In genomic region chr2:86440631-86441391, GRCh38 we compare ENCODE assay signal across 8 cellular contexts. TPM values are rescaled to one million over a fixed set of nuclear protein-coding genes. Genes with fewer than 3 reads are reported as not detected.
A peak's percentile ranks its signal among the peaks of the same experiment; 100 is the strongest.
DNase-seq lines count a peak whose midpoint lies in the region; ATAC-seq, FAIRE-seq and TF ChIP-seq lines count a peak whose summit lies in the region.

Gene KDM3A, plus strand, starts transcription at chr2:86441371. Its CDS starts 677 bp downstream, at chr2:86442048.

- POLR2A ChIA-PET in AG04449 (lab: Yijun Ruan, JAX) (interaction anchor here (0.7 to 3.0 kb wide), 9 partner anchors 10 to 246 kb away, joined by 3 to 13 read pairs (median 3); partner anchors contain the start of gene IMMT), WTC11 (lab: Charles Lee) (interaction anchor here (0.6 to 1.7 kb wide), 11 partner anchors 9 to 245 kb away, joined by 3 to 10 read pairs (median 3); partner anchors contain the start of genes IMMT, MRPL35 and REEP1)

- no peak for TF ChIP-seq CTCF in AG04449 (IDR thresholded peaks at IDR 0.05; ENCODE audit: insufficient read depth, low read length, missing control alignments)
- no peak for TF ChIP-seq CTCF in WTC11 (IDR thresholded peaks at IDR 0.05)
- no peak for TF ChIP-seq CTCF in bronchial epithelial cell (IDR thresholded peaks at IDR 0.05; ENCODE audit: insufficient read depth, low read length, severe bottlenecking)

- CTCF ChIA-PET in AG04449 (lab: Yijun Ruan, JAX), result interaction anchor here (3.9 kb wide), 1 partner anchor 220 kb away, joined by 30 read pairs; no protein-coding TSS in a partner anchor
- CTCF ChIA-PET in WTC11 (lab: Charles Lee), result interaction anchor here (0.7 to 2.5 kb wide), 5 partner anchors 9 to 220 kb away, joined by 3 to 10 read pairs (median 3); no protein-coding TSS in a partner anchor

- peaks cover 58% of the 10 kb centered on the region for H3K36me3 Mint-ChIP-seq in WTC11

- H3K4me3 Mint-ChIP-seq in WTC11, result peak within 1 kb of the TSS; percentile 88

- no peak for FAIRE-seq in bronchial epithelial cell (lab: Jason Lieb, UNC)

- peaks cover 10% of the 10 kb centered on the region for H3K4me1 ChIP-seq in skeletal muscle satellite cell (ENCODE audit: control insufficient read depth, insufficient read depth, low read length)

- H3K27me3 Mint-ChIP-seq in WTC11 (ENCODE audit: low read depth), result peaks cover 33% of the 10 kb centered on the region

- peaks cover 21% of the 10 kb centered on the region for H3K4me1 Mint-ChIP-seq in WTC11

- H3K27ac Mint-ChIP-seq in WTC11, result peak within 1 kb of the TSS; percentile 99

- H3K4me3 ChIP-seq in AG04449 (ENCODE audit: low read depth, low read length) (peak within 1 kb of the TSS; percentile 85), bronchial epithelial cell (ENCODE audit: low read depth, low read length) (peak within 1 kb of the TSS; percentile 57), iPS-18c (ENCODE audit: insufficient read depth, low read depth, low read length) (peak within 1 kb of the TSS; percentile 76), skeletal muscle satellite cell (ENCODE audit: low read length) (peak within 1 kb of the TSS; percentile 83)

- H3K36me3 ChIP-seq in bronchial epithelial cell (ENCODE audit: control insufficient read depth, insufficient read depth, low read length), result peaks cover 5% of the 10 kb centered on the region
- no peaks in the 10 kb centered on the region for H3K36me3 ChIP-seq in skeletal muscle satellite cell (ENCODE audit: insufficient read depth, low read length)

- H3K4me2 ChIP-seq in skeletal muscle satellite cell (ENCODE audit: low read length), result peak within 1 kb of the TSS; percentile 95

- ATAC-seq in GM18909 (IDR thresholded peaks at IDR 0.05; ENCODE audit: poor library complexity, unreplicated experiment), result peak; percentile 84
- peak; percentile 82 for ATAC-seq in HG03280 (IDR thresholded peaks at IDR 0.05; ENCODE audit: unreplicated experiment)
- ATAC-seq in WTC11, result peak; percentile 93

- H3K9me3 ChIP-seq in iPS-18c (ENCODE audit: control insufficient read depth, insufficient read depth, low read length) (peaks cover 2% of the 10 kb centered on the region), skeletal muscle satellite cell (replicated peaks; ENCODE audit: low read length) (peaks cover 7% of the 10 kb centered on the region)

- H3K9me3 Mint-ChIP-seq in WTC11, result peaks cover 40% of the 10 kb centered on the region

- H3K27me3 ChIP-seq in bronchial epithelial cell (ENCODE audit: control insufficient read depth, insufficient read depth, low read length), result no peaks in the 10 kb centered on the region
- no peaks in the 10 kb centered on the region for H3K27me3 ChIP-seq in skeletal muscle satellite cell (ENCODE audit: control insufficient read depth, insufficient read depth, low read length)

- DNase-seq in AG04449 (ENCODE audit: low read depth, low spot score) (peak; percentile 97), NCI-H345 (lab: John Stamatoyannopoulos, UW) (peak; percentile 99), WTC11 (ENCODE audit: low spot score) (peak; percentile 99), bronchial epithelial cell (ENCODE audit: low read depth) (peak; percentile 94)

- peak within 1 kb of the TSS; percentile 87 for H3K9ac ChIP-seq in skeletal muscle satellite cell (ENCODE audit: low read depth, low read length)

TF ChIP-seq in WTC11, 78 proteins besides CTCF, POLR2A, EP300 and RAD21 (continues in another document):
- TF ChIP-seq CDX4 (CRISPR knock-in tag; IDR thresholded peaks at IDR 0.05; ENCODE audit: borderline replicate concordance) (no peak), ZNF423 (CRISPR knock-in tag; IDR thresholded peaks at IDR 0.05) (peak; percentile 32; the same call in 1 of the 2 replicates), SOX15 (CRISPR knock-in tag; IDR thresholded peaks at IDR 0.05) (no peak), TEAD4 (CRISPR knock-in tag; IDR thresholded peaks at IDR 0.05) (peak; percentile 88), HMGA2 (CRISPR knock-in tag; IDR thresholded peaks at IDR 0.05) (0 out of 2 replicates have a peak, but pooled peaks have one; percentile 6), ZMAT4 (CRISPR knock-in tag; IDR thresholded peaks at IDR 0.05) (no peak), GTF2I (CRISPR knock-in tag; conservative IDR thresholded peaks at IDR 0.05) (0 out of 2 replicates have a peak, but pooled peaks have one; percentile 18), JAZF1 (CRISPR knock-in tag; IDR thresholded peaks at IDR 0.05) (no peak), ZNF396 (CRISPR knock-in tag; IDR thresholded peaks at IDR 0.05; ENCODE audit: borderline replicate concordance) (no peak), OVOL2 (CRISPR knock-in tag; IDR thresholded peaks at IDR 0.05; ENCODE audit: borderline replicate concordance) (no peak), EMX1 (CRISPR knock-in tag; IDR thresholded peaks at IDR 0.05) (no peak), FOXK1 (CRISPR knock-in tag; IDR thresholded peaks at IDR 0.05) (peak; percentile 98), AR (CRISPR knock-in tag; IDR thresholded peaks at IDR 0.05) (no peak), ZNF425 (CRISPR knock-in tag; conservative IDR thresholded peaks at IDR 0.05) (0 out of 2 replicates have a peak, but pooled peaks have one; percentile 16), NR1H2 (CRISPR knock-in tag; IDR thresholded peaks at IDR 0.05) (peak; percentile 91), FOXJ3 (CRISPR knock-in tag; IDR thresholded peaks at IDR 0.05; ENCODE audit: borderline replicate concordance) (peak; percentile 94), KAT7 (CRISPR knock-in tag; IDR thresholded peaks at IDR 0.05; ENCODE audit: borderline replicate concordance) (peak; percentile 94; the same call in 1 of the 2 replicates), NFATC4 (CRISPR knock-in tag; IDR thresholded peaks at IDR 0.05) (no peak), ATF1 (CRISPR knock-in tag; IDR thresholded peaks at IDR 0.05) (peak; percentile 96), SMAD3 (CRISPR knock-in tag; IDR thresholded peaks at IDR 0.05; ENCODE audit: borderline replicate concordance) (peak; percentile 98), GRHL2 (CRISPR knock-in tag; IDR thresholded peaks at IDR 0.05; ENCODE audit: insufficient replicate concordance, severe bottlenecking) (no peak), RELA (CRISPR knock-in tag; IDR thresholded peaks at IDR 0.05; ENCODE audit: borderline replicate concordance) (peak; percentile 95), NFE2L1 (CRISPR knock-in tag; IDR thresholded peaks at IDR 0.05) (peak; percentile 99)

RNA-seq across cellular contexts. Expression of gene KDM3A, which starts in this region (rescaled TPM):
- 34.2 to 46.2 TPM (median 45.4 TPM) in 3 replicates for total RNA-seq in WTC11 (2021)
- 27.4 and 47.5 TPM in 2 replicates for total RNA-seq in bronchial epithelial cell
- total RNA-seq in skeletal muscle satellite cell (2012; rRNA removed), result 19.0 and 24.0 TPM in 2 replicates

Comparison
In these comparisons a context has a peak if more than half of its experiments do, and no peak if none do; other contexts are left out.
1. Peak in every context shown above with its lines: DNase-seq, ATAC-seq and H3K4me3 ChIP-seq.